32 cellular contexts compared by ENCODE assay signal in the genomic region with DNA sequence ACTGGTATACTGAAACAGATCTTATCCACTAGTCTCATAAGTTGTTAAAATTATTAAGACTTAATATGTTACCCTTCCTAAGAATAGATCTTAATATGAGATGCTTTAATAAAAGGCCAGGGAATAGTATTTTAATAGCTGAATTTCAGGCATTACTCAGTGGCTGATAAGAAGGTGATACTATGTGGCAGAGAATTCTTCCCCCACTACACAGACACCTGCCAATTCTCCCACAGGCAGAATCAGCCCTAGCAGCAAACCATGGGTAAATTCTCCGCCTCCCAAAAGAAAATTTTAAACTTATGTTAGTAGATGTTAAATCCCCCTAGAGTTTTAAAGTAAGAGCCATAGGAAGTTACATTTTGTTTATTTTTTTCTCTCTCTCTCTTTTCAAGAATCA.
"Had no signal": no experiment of that assay in that cellular context is flagged by ENCODE, and none has a peak within 500 bp of the region (broad histone marks: within the 10 kb centered on the region; RNA-seq: fewer than 3 reads in every experiment).

No MANE protein-coding gene starts in this region.

- H3K4me3 ChIP-seq: adrenal gland, breast epithelium, cardiac muscle cell, coronary artery, dorsolateral prefrontal cortex had no signal

- H3K9me3 ChIP-seq: adrenal gland, breast epithelium had no signal

- DNase-seq: activated CD4-positive, alpha-beta memory T cell treated with anti-CD3 and anti-CD28 coated beads for 36 hours; activated CD4-positive, alpha-beta T cell treated with anti-CD3 and anti-CD28 coated beads for 36 hours; activated CD4-positive, alpha-beta T cell treated with anti-CD3 and anti-CD28 coated beads, Interleukin-2, amount 10 ng/mL, durations not matched to agents 24 days and 14 days; activated CD4-positive, CD25-positive, alpha-beta regulatory T cell; activated CD4-positive, CD25-positive, alpha-beta regulatory T cell treated with anti-CD3 and anti-CD28 coated beads, Interleukin-2, amount 50 U/mL, for 72 hours; activated CD8-positive, alpha-beta memory T cell treated with anti-CD3 and anti-CD28 coated beads, Interleukin-2, amount 10 ng/mL, durations not matched to agents 7 days and 5 days; activated CD8-positive, alpha-beta memory T cell treated with anti-CD3 and anti-CD28 coated beads, Interleukin-2, amount 50 U/mL, for 4 hours; activated CD8-positive, alpha-beta T cell treated with anti-CD3 and anti-CD28 coated beads, Interleukin-2, amount 10 ng/mL, durations not matched to agents 7 days and 5 days; activated effector memory CD4-positive, alpha-beta T cell treated with anti-CD3 and anti-CD28 coated beads, Interleukin-2, amount 50 U/mL, for 16 hours; activated naive CD4-positive, alpha-beta T cell treated with anti-CD3 and anti-CD28 coated beads for 36 hours; activated naive CD8-positive, alpha-beta T cell treated with anti-CD3 and anti-CD28 coated beads for 36 hours; activated naive CD8-positive, alpha-beta T cell treated with anti-CD3 and anti-CD28 coated beads, Interleukin-2, amount 50 U/mL, for 24 hours; activated T-cell treated with anti-CD3 and anti-CD28 coated beads, Interleukin-2, amount 50 U/mL, for 1 hour; activated T-cell treated with anti-CD3 and anti-CD28 coated beads, Interleukin-2, amount 50 U/mL, for 48 hours; adrenal gland; amygdala; aorta; central memory CD4-positive, alpha-beta T cell; dorsolateral prefrontal cortex; effector memory CD4-positive, alpha-beta T cell; endodermal cell; head of caudate nucleus; T-helper 2 cell had no signal

- H3K36me3 Mint-ChIP-seq: activated CD4-positive, alpha-beta memory T cell treated with anti-CD3 and anti-CD28 coated beads for 36 hours; activated CD8-positive, alpha-beta memory T cell treated with anti-CD3 and anti-CD28 coated beads, Interleukin-2, amount 10 ng/mL, durations not matched to agents 7 days and 5 days; activated naive CD4-positive, alpha-beta T cell treated with anti-CD3 and anti-CD28 coated beads, Interleukin-2, amount 50 U/mL, for 24 hours; activated naive CD8-positive, alpha-beta T cell treated with anti-CD3 and anti-CD28 coated beads for 36 hours; brain had no signal

- H3K27ac ChIP-seq: adrenal gland, breast epithelium, cardiac muscle cell, coronary artery, dorsolateral prefrontal cortex had no signal

- H3K9me3 Mint-ChIP-seq: activated CD4-positive, alpha-beta T cell treated with anti-CD3 and anti-CD28 coated beads, Interleukin-2, amount 10 ng/mL, durations not matched to agents 24 days and 14 days; activated naive CD4-positive, alpha-beta T cell treated with anti-CD3 and anti-CD28 coated beads for 36 hours; brain; endodermal cell had no signal

- H3K4me3 Mint-ChIP-seq: activated CD4-positive, alpha-beta memory T cell treated with anti-CD3 and anti-CD28 coated beads for 36 hours; activated CD4-positive, alpha-beta T cell treated with anti-CD3 and anti-CD28 coated beads for 36 hours; activated CD4-positive, alpha-beta T cell treated with anti-CD3 and anti-CD28 coated beads, Interleukin-2, amount 10 ng/mL, durations not matched to agents 24 days and 14 days; activated CD8-positive, alpha-beta memory T cell treated with anti-CD3 and anti-CD28 coated beads, Interleukin-2, amount 10 ng/mL, durations not matched to agents 7 days and 5 days; activated CD8-positive, alpha-beta T cell treated with anti-CD3 and anti-CD28 coated beads, Interleukin-2, amount 10 ng/mL, durations not matched to agents 7 days and 5 days; activated naive CD4-positive, alpha-beta T cell treated with anti-CD3 and anti-CD28 coated beads for 36 hours; activated naive CD4-positive, alpha-beta T cell treated with anti-CD3 and anti-CD28 coated beads, Interleukin-2, amount 50 U/mL, for 24 hours; activated naive CD8-positive, alpha-beta T cell treated with anti-CD3 and anti-CD28 coated beads for 36 hours; activated naive CD8-positive, alpha-beta T cell treated with anti-CD3 and anti-CD28 coated beads, Interleukin-2, amount 50 U/mL, for 24 hours; activated T-helper 1 cell treated with anti-CD3 and anti-CD28 coated beads, Interleukin-12 subunit alpha, Interleukin-12 subunit beta, Interleukin-2, Interleukin-4 antibody, amounts not matched to agents 30 ng/mL and 10 ng/mL and 1 ng/mL, durations not matched to agents 14 hours and 24 hours and 36 hours; brain; dendritic cell treated with granulocyte-macrophage colony-stimulating factor and Interleukin-4, amounts not matched to agents 40 ng/mL and 50 ng/mL, for 4 days; endodermal cell had no signal

- H3K36me3 ChIP-seq: adrenal gland, breast epithelium, cardiac muscle cell had no signal

- H3K27ac Mint-ChIP-seq: activated CD4-positive, alpha-beta memory T cell treated with anti-CD3 and anti-CD28 coated beads for 36 hours; activated CD4-positive, alpha-beta T cell treated with anti-CD3 and anti-CD28 coated beads for 36 hours; activated CD4-positive, alpha-beta T cell treated with anti-CD3 and anti-CD28 coated beads, Interleukin-2, amount 10 ng/mL, durations not matched to agents 24 days and 14 days; activated CD8-positive, alpha-beta memory T cell treated with anti-CD3 and anti-CD28 coated beads, Interleukin-2, amount 10 ng/mL, durations not matched to agents 7 days and 5 days; activated CD8-positive, alpha-beta T cell treated with anti-CD3 and anti-CD28 coated beads, Interleukin-2, amount 10 ng/mL, durations not matched to agents 7 days and 5 days; activated naive CD4-positive, alpha-beta T cell treated with anti-CD3 and anti-CD28 coated beads for 36 hours; activated naive CD4-positive, alpha-beta T cell treated with anti-CD3 and anti-CD28 coated beads, Interleukin-2, amount 50 U/mL, for 24 hours; activated naive CD8-positive, alpha-beta T cell treated with anti-CD3 and anti-CD28 coated beads for 36 hours; activated naive CD8-positive, alpha-beta T cell treated with anti-CD3 and anti-CD28 coated beads, Interleukin-2, amount 50 U/mL, for 24 hours; activated T-helper 1 cell treated with anti-CD3 and anti-CD28 coated beads, Interleukin-12 subunit alpha, Interleukin-12 subunit beta, Interleukin-2, Interleukin-4 antibody, amounts not matched to agents 30 ng/mL and 10 ng/mL and 1 ng/mL, durations not matched to agents 14 hours and 24 hours and 36 hours; activated T-helper 2 cell treated with anti-CD3 and anti-CD28 coated beads, Interferon-gamma antibody, Interleukin-2, Interleukin-4, amounts not matched to agents 10 μg/mL and 5 μg/mL and 100 μg/mL, durations not matched to agents 14 hours and 24 hours and 36 hours; brain; dendritic cell treated with granulocyte-macrophage colony-stimulating factor and Interleukin-4, amounts not matched to agents 40 ng/mL and 50 ng/mL, for 4 days; endodermal cell had no signal

- H3K27me3 Mint-ChIP-seq: activated CD4-positive, alpha-beta memory T cell treated with anti-CD3 and anti-CD28 coated beads for 36 hours; activated CD4-positive, alpha-beta T cell treated with anti-CD3 and anti-CD28 coated beads for 36 hours; activated CD4-positive, alpha-beta T cell treated with anti-CD3 and anti-CD28 coated beads, Interleukin-2, amount 10 ng/mL, durations not matched to agents 24 days and 14 days; activated CD8-positive, alpha-beta memory T cell treated with anti-CD3 and anti-CD28 coated beads, Interleukin-2, amount 10 ng/mL, durations not matched to agents 7 days and 5 days; activated naive CD4-positive, alpha-beta T cell treated with anti-CD3 and anti-CD28 coated beads, Interleukin-2, amount 50 U/mL, for 24 hours; activated naive CD8-positive, alpha-beta T cell treated with anti-CD3 and anti-CD28 coated beads for 36 hours; activated naive CD8-positive, alpha-beta T cell treated with anti-CD3 and anti-CD28 coated beads, Interleukin-2, amount 50 U/mL, for 24 hours; brain; dendritic cell treated with granulocyte-macrophage colony-stimulating factor and Interleukin-4, amounts not matched to agents 40 ng/mL and 50 ng/mL, for 4 days had no signal

- H3K4me1 Mint-ChIP-seq: activated CD4-positive, alpha-beta T cell treated with anti-CD3 and anti-CD28 coated beads for 36 hours; activated CD4-positive, alpha-beta T cell treated with anti-CD3 and anti-CD28 coated beads, Interleukin-2, amount 10 ng/mL, durations not matched to agents 24 days and 14 days; activated CD8-positive, alpha-beta memory T cell treated with anti-CD3 and anti-CD28 coated beads, Interleukin-2, amount 10 ng/mL, durations not matched to agents 7 days and 5 days; activated naive CD4-positive, alpha-beta T cell treated with anti-CD3 and anti-CD28 coated beads, Interleukin-2, amount 50 U/mL, for 24 hours; activated naive CD8-positive, alpha-beta T cell treated with anti-CD3 and anti-CD28 coated beads for 36 hours; activated naive CD8-positive, alpha-beta T cell treated with anti-CD3 and anti-CD28 coated beads, Interleukin-2, amount 50 U/mL, for 24 hours had no signal

- ATAC-seq: activated CD4-positive, alpha-beta T cell treated with anti-CD3 and anti-CD28 coated beads for 36 hours; activated CD8-positive, alpha-beta memory T cell treated with anti-CD3 and anti-CD28 coated beads, Interleukin-2, amount 10 ng/mL, durations not matched to agents 7 days and 5 days; activated CD8-positive, alpha-beta T cell treated with anti-CD3 and anti-CD28 coated beads, Interleukin-2, amount 10 ng/mL, durations not matched to agents 7 days and 5 days; activated naive CD8-positive, alpha-beta T cell treated with anti-CD3 and anti-CD28 coated beads, Interleukin-2, amount 50 U/mL, for 24 hours; esophagus mucosa had no signal
